ENCODE assay signal across 21 cellular contexts in the genomic region with DNA sequence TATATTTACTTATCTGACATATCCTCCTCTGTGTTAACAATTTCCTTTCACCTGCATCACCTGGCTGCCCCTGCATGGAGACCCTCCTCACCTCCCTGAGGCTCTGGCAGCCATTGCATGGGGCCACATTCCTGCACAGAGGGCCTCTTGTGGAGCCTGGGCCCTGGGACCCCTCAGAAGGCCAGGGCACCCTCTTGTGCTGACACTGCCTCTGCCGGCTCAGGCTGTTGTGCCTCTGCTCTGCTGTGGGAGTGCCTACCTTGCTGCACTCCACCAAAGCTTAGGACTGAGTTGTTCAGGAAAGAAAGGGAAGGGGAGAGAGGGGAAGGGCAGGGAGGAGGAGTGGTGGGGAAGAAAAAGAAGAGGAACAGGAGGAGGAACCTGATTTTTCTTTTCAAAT.
DNase-seq lines count a peak whose midpoint lies in the region; ATAC-seq and TF ChIP-seq lines count a peak whose summit lies in the region.
"Had no signal": no experiment of that assay in that cellular context is flagged by ENCODE, and none has a peak within 500 bp of the region (broad histone marks: within the 10 kb centered on the region; RNA-seq: fewer than 3 reads in every experiment).

No MANE protein-coding gene starts in this region.

- H4K91ac ChIP-seq in neuronal stem cell (ENCODE audit: low read depth, low read length, poor library complexity), result no peak overlapping the region

- no peaks in the 10 kb centered on the region for H3K27me3 ChIP-seq in Panc1 (ENCODE audit: control insufficient read depth, insufficient read depth, low read length)
- H3K27me3 ChIP-seq in neuronal stem cell (ENCODE audit: control insufficient read depth in 3 of 3, insufficient read depth in 3 of 3, low read depth in 1 of 3, low read length in 3 of 3), result no peaks in the 10 kb centered on the region
- no peaks in the 10 kb centered on the region for H3K27me3 ChIP-seq in heart right ventricle
- H3K27me3 ChIP-seq: MG63 had no signal

- H3K23ac ChIP-seq in neuronal stem cell (ENCODE audit: low read depth, low read length, poor library complexity), result peak overlapping the region; percentile 86

- no peak overlapping the region for H4K8ac ChIP-seq in neuronal stem cell (ENCODE audit: low read depth, low read length)

- no peak overlapping the region for H2AK5ac ChIP-seq in neuronal stem cell (ENCODE audit: low read depth, low read length)

- TF ChIP-seq CTCF in Panc1 (IDR thresholded peaks at IDR 0.05), result no peak
- TF ChIP-seq CTCF in heart right ventricle (IDR thresholded peaks at IDR 0.05), result no peak

- no peak overlapping the region for H3K4ac ChIP-seq in neuronal stem cell (ENCODE audit: low read length)

- H2BK5ac ChIP-seq in neuronal stem cell (ENCODE audit: low read length), result no peak overlapping the region

- no peak overlapping the region for H2AFZ ChIP-seq in neuronal stem cell (ENCODE audit: low read length)
- H2AFZ ChIP-seq: PC-9 had no signal

- H3K4me1 ChIP-seq in Panc1 (ENCODE audit: control insufficient read depth, insufficient read depth, low read length) (peaks cover 34% of the 10 kb centered on the region), neuronal stem cell (ENCODE audit: control insufficient read depth in 2 of 2, insufficient read depth in 1 of 2, low read depth in 1 of 2, low read length in 2 of 2) (peaks cover 3 to 6% of the 10 kb centered on the region in 2 donors), heart right ventricle (peaks cover 0 to 28% (median 5%) of the 10 kb centered on the region in 9 donors)

- H2BK12ac ChIP-seq in neuronal stem cell (ENCODE audit: low read length), result no peak overlapping the region

- no CpG with 5 or more reads among the region's 1 CpG for WGBS in neuronal stem cell (ENCODE audit: extremely low coverage in 2 of 2, insufficient read length in 2 of 2, insufficient replicate concordance in 1 of 2), 2 donors
- WGBS in heart right ventricle, 2 donors, result 72 to 86% methylated on average over 1 of the region's 1 CpG

- H3K79me1 ChIP-seq in neuronal stem cell (ENCODE audit: low read depth, low read length), result no peaks in the 10 kb centered on the region

- H3K14ac ChIP-seq in neuronal stem cell (ENCODE audit: low read length), result no peak overlapping the region

- H2BK15ac ChIP-seq in neuronal stem cell (ENCODE audit: low read length), result no peak overlapping the region

- ATAC-seq in Panc1, result peak; percentile 58; the same call in 1 of the 2 replicates
- peak; percentile 12 for ATAC-seq in left colon
- no peak for ATAC-seq in GM18909 (IDR thresholded peaks at IDR 0.05; ENCODE audit: poor library complexity, unreplicated experiment)
- no peak for ATAC-seq in heart right ventricle
- ATAC-seq in HG02678 (IDR thresholded peaks at IDR 0.05; ENCODE audit: unreplicated experiment), result no peak

- no TSS peak for BruUV-seq in Panc1 (replicated peaks; lab: Mats Ljungman, UMichigan)

- POLR2A ChIA-PET in Panc1 (lab: Charles Lee), result no interaction called here

- in situ Hi-C loops in Panc1 (cut with HindIII; ENCODE audit: low pct_unique_long_range_greater_than_20kb, low sequenced_read_pairs), result no loop called here

- H3K9ac ChIP-seq in neuronal stem cell (ENCODE audit: low read depth, low read length, poor library complexity), result peak overlapping the region; percentile 44

- no peaks in the 10 kb centered on the region for H3K9me3 ChIP-seq in Panc1 (ENCODE audit: control insufficient read depth, insufficient read depth, low read depth, low read length)
- no peaks in the 10 kb centered on the region for H3K9me3 ChIP-seq in neuronal stem cell (replicated peaks in 1 of 2; ENCODE audit: control insufficient read depth in 2 of 2, insufficient read depth in 1 of 2, low read depth in 1 of 2, low read length in 2 of 2)
- H3K9me3 ChIP-seq in heart right ventricle, result no peaks in the 10 kb centered on the region
- H3K9me3 ChIP-seq: MG63 had no signal

- CTCF ChIA-PET in Panc1 (lab: Charles Lee), result no interaction called here

- H3K18ac ChIP-seq in neuronal stem cell (ENCODE audit: low read length), result peak overlapping the region; percentile 75

- H3K27ac ChIP-seq in Panc1 (ENCODE audit: low read length), result peak overlapping the region; percentile 66
- H3K27ac ChIP-seq in neuronal stem cell (replicated peaks; ENCODE audit: low read length), result no peak overlapping the region
- no peak overlapping the region for H3K27ac ChIP-seq in heart right ventricle
- H3K27ac ChIP-seq: PC-9, SK-N-MC had no signal

- no peak overlapping the region for H3K4me2 ChIP-seq in neuronal stem cell (ENCODE audit: insufficient read depth, low read length, poor library complexity, severe bottlenecking)
- H3K4me2 ChIP-seq: PC-9 had no signal

- H3K4me3 ChIP-seq in Panc1 (ENCODE audit: low read depth in 2 of 2, low read length in 2 of 2) (no peak overlapping the region), neuronal stem cell (ENCODE audit: low read length in 2 of 2) (no peak overlapping the region), heart right ventricle (no peak overlapping the region)
- H3K4me3 ChIP-seq: MG63, PC-9, SK-N-MC had no signal

- H3K36me3 ChIP-seq in Panc1 (ENCODE audit: control insufficient read depth, insufficient read depth, low read length) (no peaks in the 10 kb centered on the region), neuronal stem cell (replicated peaks in 1 of 2; ENCODE audit: control insufficient read depth in 2 of 2, insufficient read depth in 2 of 2, low read length in 2 of 2) (no peaks in the 10 kb centered on the region), heart right ventricle (no peaks in the 10 kb centered on the region)
- H3K36me3 ChIP-seq: MG63 had no signal

- intact Hi-C loops in Panc1 (cut with micrococcal nuclease; ENCODE audit: unreplicated experiment), result no loop called here
- intact Hi-C loops in left colon (cut with DNase I, micrococcal nuclease), result no loop called here
- intact Hi-C loops in heart right ventricle (cut with DNase I), result loop anchor here in 2 of 10 donors (10.0 kb wide), 2 partner anchors 118 to 182 kb away; no protein-coding TSS in a partner anchor

- H2BK120ac ChIP-seq in neuronal stem cell (ENCODE audit: low read depth, low read length), result no peak overlapping the region

- DNase-seq in Panc1 (ENCODE audit: low read depth, low spot score) (no peak), left colon (peak in 1 of 2 donors; percentile 12), neuronal stem cell (ENCODE audit: low spot score) (no peak), heart right ventricle (no peak), NCI-H526 treated with DMSO at 0.1 percent for 48 hours (lab: John Stamatoyannopoulos, UW) (no peak)
- DNase-seq: C1 segment of cervical spinal cord; CD4-positive, alpha-beta memory T cell; COR-L47; H9; HFFc6; KG1; MG63; NCI-H1694; NCI-H2029 treated with DMSO at 0.1 percent for 48 hours; NCI-H446 treated with DMSO at 0.1 percent for 48 hours; NCI-H526; PC-9; SIG-M5 had no signal

Comparison
In these comparisons a context has a peak if more than half of its experiments do, and no peak if none do; other contexts are left out.
1. ATAC-seq: peak in Panc1 (single experiment) and left colon (single experiment); none in GM18909 (single experiment), heart right ventricle (0 of 8) and HG02678 (single experiment).